ENCODE assay signal across 14 cellular contexts in the genomic region with DNA sequence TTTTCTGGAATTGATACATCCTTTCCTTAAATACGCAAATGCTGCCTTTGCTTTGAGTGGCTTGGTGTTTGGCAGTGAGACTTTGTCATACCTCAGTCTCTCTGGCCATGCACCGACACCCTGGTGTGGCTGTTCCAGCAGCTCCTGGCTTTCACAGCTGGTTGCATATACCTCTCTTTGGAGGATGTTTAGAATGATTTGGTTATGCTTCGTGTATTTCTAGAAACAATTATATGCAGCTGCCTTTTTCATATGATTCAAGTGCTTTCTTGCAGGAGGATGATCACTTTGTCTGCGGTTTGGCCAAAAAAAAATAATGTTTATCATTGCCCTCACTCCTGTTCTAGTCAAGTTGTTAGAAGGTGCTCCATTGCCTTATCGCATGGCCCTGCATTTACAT.
DNase-seq lines count a peak whose midpoint lies in the region; ATAC-seq, FAIRE-seq and TF ChIP-seq lines count a peak whose summit lies in the region.
"Had no signal": no experiment of that assay in that cellular context is flagged by ENCODE, and none has a peak within 500 bp of the region (broad histone marks: within the 10 kb centered on the region; RNA-seq: fewer than 3 reads in every experiment).

No MANE protein-coding gene starts in this region.

- peaks cover 0 to 58% (median 19%) of the 10 kb centered on the region in 11 experiments; a peak in 13 of 22 replicates for H4K20me1 ChIP-seq in BLaER1 treated with 17β-estradiol and CSF1 and Interleukin-3, amounts not matched to agents 10 nM and 100 nM

- H3K9me3 ChIP-seq in BLaER1 treated with 17β-estradiol and CSF1 and Interleukin-3, amounts not matched to agents 10 nM and 100 nM (replicated peaks in 1 of 11): 0 out of 22 replicates have a peak, but pooled peaks cover 0 to 4% (median 0%) of the 10 kb centered on the region in 11 experiments

- TF ChIP-seq CTCF in Calu3 (IDR thresholded peaks at IDR 0.05; ENCODE audit: unreplicated experiment): no peak

- peak overlapping the region in 5 of 11 experiments; percentile 7 to 84 (median 82); a peak in 8 of 22 replicates for H3K27ac ChIP-seq in BLaER1 treated with 17β-estradiol and CSF1 and Interleukin-3, amounts not matched to agents 10 nM and 100 nM

- peaks cover 61% of the 10 kb centered on the region for H3K4me1 Mint-ChIP-seq in Calu3 (ENCODE audit: low read depth, unreplicated experiment)
- peaks cover 12% of the 10 kb centered on the region for H3K4me1 Mint-ChIP-seq in activated T-helper 17 cell treated with anti-CD3 and anti-CD28 coated beads, Interleukin-2, amount 50 U/mL, for 72 hours
- H3K4me1 Mint-ChIP-seq in stimulated activated effector memory CD8-positive, alpha-beta T cell treated with anti-CD3 and anti-CD28 coated beads, Interleukin-12 subunit alpha, Interleukin-12 subunit beta, amount 100 ng/mL, for 72 hours: peaks cover 15% of the 10 kb centered on the region

- H3K36me3 Mint-ChIP-seq in Calu3 (ENCODE audit: insufficient read depth, unreplicated experiment): peaks cover 100% of the 10 kb centered on the region
- peaks cover 100% of the 10 kb centered on the region for H3K36me3 Mint-ChIP-seq in activated T-helper 17 cell treated with anti-CD3 and anti-CD28 coated beads, Interleukin-2, amount 50 U/mL, for 72 hours (ENCODE audit: low read depth)
- H3K36me3 Mint-ChIP-seq in stimulated activated effector memory CD8-positive, alpha-beta T cell treated with anti-CD3 and anti-CD28 coated beads, Interleukin-12 subunit alpha, Interleukin-12 subunit beta, amount 100 ng/mL, for 72 hours: peaks cover 100% of the 10 kb centered on the region

- peak overlapping the region in 1 of 11 experiments; percentile 22; a peak in 1 of 22 replicates for H3K9ac ChIP-seq in BLaER1 treated with 17β-estradiol and CSF1 and Interleukin-3, amounts not matched to agents 10 nM and 100 nM

- peak overlapping the region; percentile 55 for H3K27ac Mint-ChIP-seq in Calu3 (ENCODE audit: unreplicated experiment)
- peak overlapping the region; percentile 95 for H3K27ac Mint-ChIP-seq in activated T-helper 17 cell treated with anti-CD3 and anti-CD28 coated beads, Interleukin-2, amount 50 U/mL, for 72 hours
- H3K27ac Mint-ChIP-seq in stimulated activated effector memory CD8-positive, alpha-beta T cell treated with anti-CD3 and anti-CD28 coated beads, Interleukin-12 subunit alpha, Interleukin-12 subunit beta, amount 100 ng/mL, for 72 hours: peak overlapping the region; percentile 11

- peak overlapping the region in 8 of 11 experiments; percentile 7 to 93 (median 56); a peak in 13 of 22 replicates for H3K4me2 ChIP-seq in BLaER1 treated with 17β-estradiol and CSF1 and Interleukin-3, amounts not matched to agents 10 nM and 100 nM

- no peak for FAIRE-seq in RCC 7860 (lab: Jason Lieb, UNC)
- FAIRE-seq: G401.6 had no signal

- no peaks in the 10 kb centered on the region for H3K27me3 ChIP-seq in BLaER1 treated with 17β-estradiol and CSF1 and Interleukin-3, amounts not matched to agents 10 nM and 100 nM

- no peak overlapping the region for H3K4me3 Mint-ChIP-seq in Calu3 (ENCODE audit: low read depth, unreplicated experiment)
- no peak overlapping the region for H3K4me3 Mint-ChIP-seq in activated T-helper 17 cell treated with anti-CD3 and anti-CD28 coated beads, Interleukin-2, amount 50 U/mL, for 72 hours
- H3K4me3 Mint-ChIP-seq in stimulated activated effector memory CD8-positive, alpha-beta T cell treated with anti-CD3 and anti-CD28 coated beads, Interleukin-12 subunit alpha, Interleukin-12 subunit beta, amount 100 ng/mL, for 72 hours: no peak overlapping the region

- peaks cover 58 to 99% (median 98%) of the 10 kb centered on the region in 10 experiments for H3K4me1 ChIP-seq in BLaER1 treated with 17β-estradiol and CSF1 and Interleukin-3, amounts not matched to agents 10 nM and 100 nM

- intact Hi-C loops in Calu3 (cut with micrococcal nuclease; ENCODE audit: unreplicated experiment): no loop called here

- ATAC-seq in activated T-helper 17 cell treated with anti-CD3 and anti-CD28 coated beads, Interleukin-2, amount 50 U/mL, for 72 hours (replicated peaks): no peak
- ATAC-seq in stimulated activated effector memory CD8-positive, alpha-beta T cell treated with anti-CD3 and anti-CD28 coated beads, Interleukin-12 subunit alpha, Interleukin-12 subunit beta, amount 100 ng/mL, for 72 hours: no peak
- ATAC-seq in HG02852 (IDR thresholded peaks at IDR 0.05; ENCODE audit: unreplicated experiment): no peak
- ATAC-seq: K562 had no signal

- peaks cover 52 to 99% (median 97%) of the 10 kb centered on the region in 11 experiments for H3K36me3 ChIP-seq in BLaER1 treated with 17β-estradiol and CSF1 and Interleukin-3, amounts not matched to agents 10 nM and 100 nM

- BruUV-seq in Calu3 (replicated peaks; lab: Mats Ljungman, UMichigan): no TSS peak

- CTCF ChIA-PET in Calu3 (lab: Charles Lee): no interaction called here

- DNase-seq in Calu3 (no peak), RCC 7860 (ENCODE audit: low spot score) (no peak), medulla oblongata (ENCODE audit: extremely low spot score) (no peak)
- no peak for DNase-seq in stimulated activated effector memory CD8-positive, alpha-beta T cell treated with anti-CD3 and anti-CD28 coated beads, Interleukin-12 subunit alpha, Interleukin-12 subunit beta, amount 100 ng/mL, for 72 hours (ENCODE audit: low spot score in 2 of 2)
- DNase-seq: GOT3, NCI-H1048, NCI-H146, NCI-H446 treated with DMSO at 0.1 percent for 48 hours, SIG-M5 had no signal

- no peaks in the 10 kb centered on the region for H3K9me3 Mint-ChIP-seq in Calu3 (ENCODE audit: low read depth, unreplicated experiment)
- H3K9me3 Mint-ChIP-seq in activated T-helper 17 cell treated with anti-CD3 and anti-CD28 coated beads, Interleukin-2, amount 50 U/mL, for 72 hours: no peaks in the 10 kb centered on the region
- H3K9me3 Mint-ChIP-seq in stimulated activated effector memory CD8-positive, alpha-beta T cell treated with anti-CD3 and anti-CD28 coated beads, Interleukin-12 subunit alpha, Interleukin-12 subunit beta, amount 100 ng/mL, for 72 hours: no peaks in the 10 kb centered on the region

- H3K4me3 ChIP-seq in BLaER1 treated with 17β-estradiol and CSF1 and Interleukin-3, amounts not matched to agents 10 nM and 100 nM: no peak overlapping the region; a peak in 1 of 20 replicates
- H3K4me3 ChIP-seq: K562 had no signal

- no peaks in the 10 kb centered on the region for H3K27me3 Mint-ChIP-seq in Calu3 (ENCODE audit: unreplicated experiment)
- no peaks in the 10 kb centered on the region for H3K27me3 Mint-ChIP-seq in activated T-helper 17 cell treated with anti-CD3 and anti-CD28 coated beads, Interleukin-2, amount 50 U/mL, for 72 hours

Comparison
In these comparisons a context has a peak if more than half of its experiments do, and no peak if none do; other contexts are left out.
1. H3K27ac Mint-ChIP-seq: peak in every context shown above with its lines; median percentile 95 in activated T-helper 17 cell treated with anti-CD3 and anti-CD28 coated beads, Interleukin-2, amount 50 U/mL, for 72 hours; 55 in Calu3; 11 in stimulated activated effector memory CD8-positive, alpha-beta T cell treated with anti-CD3 and anti-CD28 coated beads, Interleukin-12 subunit alpha, Interleukin-12 subunit beta, amount 100 ng/mL, for 72 hours.